16 cellular contexts compared by ENCODE assay signal in genomic region chr15:77606142-77607034, GRCh38. TPM values are rescaled to one million over a fixed set of nuclear protein-coding genes. Genes with fewer than 3 reads are reported as not detected.
DNase-seq lines count a peak whose midpoint lies in the region; ATAC-seq, FAIRE-seq and TF ChIP-seq lines count a peak whose summit lies in the region.
"Had no signal": no experiment of that assay in that cellular context is flagged by ENCODE, and none has a peak within 500 bp of the region (broad histone marks: within the 10 kb centered on the region; RNA-seq: fewer than 3 reads in every experiment).

No MANE protein-coding gene starts in this region.

- no peak for TF ChIP-seq POLR2A in K562 (conservative IDR thresholded peaks at IDR 0.05)
- no peak for TF ChIP-seq POLR2A in uterus (IDR thresholded peaks at IDR 0.05)

- peaks cover 0 to 11% (median 0%) of the 10 kb centered on the region in 7 donors for H3K27me3 ChIP-seq in heart right ventricle
- H3K27me3 ChIP-seq in right atrium auricular region: no peaks in the 10 kb centered on the region
- no peaks in the 10 kb centered on the region for H3K27me3 ChIP-seq in K562 (ENCODE audit: control insufficient read depth in 2 of 2, insufficient read depth in 2 of 2, low read length in 2 of 2)
- H3K27me3 ChIP-seq in layer of hippocampus (ENCODE audit: control insufficient read depth, insufficient read depth, low read length): no peaks in the 10 kb centered on the region
- H3K27me3 ChIP-seq in uterus: no peaks in the 10 kb centered on the region
- H3K27me3 ChIP-seq: thyroid gland had no signal

- H3K36me3 ChIP-seq in heart right ventricle (no peaks in the 10 kb centered on the region), right atrium auricular region (no peaks in the 10 kb centered on the region), K562 (ENCODE audit: control insufficient read depth, insufficient read depth, low read length) (no peaks in the 10 kb centered on the region), uterus (no peaks in the 10 kb centered on the region)
- H3K36me3 ChIP-seq: thyroid gland had no signal

- 69 to 76% methylated on average over 16 of the region's 16 CpGs for WGBS in heart right ventricle, 2 donors
- WGBS in K562 (ENCODE audit: insufficient coverage, low coverage, missing lambda C conversion rate): 63% methylated on average over 15 of the region's 16 CpGs

- H3K4me2 ChIP-seq in K562 (ENCODE audit: insufficient read depth, low read length): peak overlapping the region; percentile 33; the same call in 1 of the 2 replicates

- H3K9me3 ChIP-seq in heart right ventricle: no peaks in the 10 kb centered on the region
- no peaks in the 10 kb centered on the region for H3K9me3 ChIP-seq in right atrium auricular region
- no peaks in the 10 kb centered on the region for H3K9me3 ChIP-seq in K562 (replicated peaks; ENCODE audit: control insufficient read depth, insufficient read depth, low read depth, low read length)
- no peaks in the 10 kb centered on the region for H3K9me3 ChIP-seq in uterus
- H3K9me3 ChIP-seq: thyroid gland had no signal

- H4K20me1 ChIP-seq in K562 (replicated peaks; ENCODE audit: control insufficient read depth, insufficient read depth, low read length): no peaks in the 10 kb centered on the region

- no peak overlapping the region for H3K4me3 ChIP-seq in heart right ventricle
- H3K4me3 ChIP-seq in right atrium auricular region: no peak overlapping the region
- H3K4me3 ChIP-seq in K562: no peak overlapping the region
- H3K4me3 ChIP-seq in uterus: no peak overlapping the region
- H3K4me3 ChIP-seq: thyroid gland had no signal

- no peak for TF ChIP-seq CTCF in heart right ventricle (IDR thresholded peaks at IDR 0.05)
- TF ChIP-seq CTCF in right atrium auricular region (IDR thresholded peaks at IDR 0.05): no peak
- no peak for TF ChIP-seq CTCF in K562 (IDR thresholded peaks at IDR 0.05 in 2 of 3, conservative IDR thresholded peaks at IDR 0.05 in 1 of 3; ENCODE audit: insufficient read depth in 2 of 3, low read depth in 1 of 3, low read length in 3 of 3)
- no peak for TF ChIP-seq CTCF in uterus (IDR thresholded peaks at IDR 0.05)

- no peaks in the 10 kb centered on the region for H3K79me2 ChIP-seq in K562 (ENCODE audit: control insufficient read depth, insufficient read depth, low read length)

- no peaks in the 10 kb centered on the region for H3K9me1 ChIP-seq in K562 (ENCODE audit: control insufficient read depth, insufficient read depth, low read length)

- H3K4me1 ChIP-seq in heart right ventricle (peaks cover 4 to 29% (median 12%) of the 10 kb centered on the region in 9 donors), right atrium auricular region (peaks cover 0 to 8% of the 10 kb centered on the region in 2 donors), K562 (replicated peaks in 1 of 2; ENCODE audit: control insufficient read depth in 2 of 2, insufficient read depth in 2 of 2, low read length in 2 of 2) (peaks cover 36 to 43% of the 10 kb centered on the region in 2 experiments), uterus (peaks cover 0 to 12% of the 10 kb centered on the region in 2 donors)
- H3K4me1 ChIP-seq: thyroid gland had no signal

- FAIRE-seq in K562 (lab: Jason Lieb, UNC): no peak
- FAIRE-seq: D721Med, endometrium had no signal

- H3K9ac ChIP-seq in K562 (ENCODE audit: insufficient read depth in 1 of 2, low read depth in 2 of 2, low read length in 2 of 2): peak overlapping the region; percentile 23 to 53; a peak in 1 of 4 replicates

- peak overlapping the region in 8 of 10 donors; percentile 22 to 63 (median 59) for H3K27ac ChIP-seq in heart right ventricle
- peak overlapping the region in 1 of 2 donors; percentile 27 for H3K27ac ChIP-seq in right atrium auricular region
- peak overlapping the region; percentile 39; the same call in 1 of the 3 replicates for H3K27ac ChIP-seq in K562 (ENCODE audit: extremely low read depth, low read depth, low read length)
- H3K27ac ChIP-seq in layer of hippocampus (ENCODE audit: low read depth, low read length): peak overlapping the region; percentile 72
- peak overlapping the region; percentile 43 to 45 for H3K27ac ChIP-seq in uterus
- H3K27ac ChIP-seq: thyroid gland had no signal

- in situ Hi-C loops in K562 (cut with MboI): no loop called here

- TF ChIP-seq RAD21 in K562 (CRISPR knock-in tag; conservative IDR thresholded peaks at IDR 0.05 in 1 of 2, IDR thresholded peaks at IDR 0.05 in 1 of 2): no peak

- peak overlapping the region; percentile 81 for H2AFZ ChIP-seq in K562 (ENCODE audit: low read depth, low read length)

- DNase-seq in heart right ventricle: no peak
- DNase-seq in right atrium auricular region (ENCODE audit: low spot score): no peak
- DNase-seq in K562 (ENCODE audit: extremely low read depth in 1 of 4, low spot score in 3 of 4): peak in 3 of 4 experiments; percentile 36 to 43 (median 39)
- no peak for DNase-seq in uterus
- DNase-seq in head of caudate nucleus: no peak
- DNase-seq: activated CD4-positive, alpha-beta memory T cell treated with anti-CD3 and anti-CD28 coated beads for 36 hours; NCI-H1105; NCI-H446 treated with DMSO at 0.1 percent for 48 hours; stimulated activated CD4-positive, alpha-beta T cell treated with anti-CD3 and anti-CD28 coated beads, Interleukin-15, amount 100 ng/mL, for 24 hours; thyroid gland had no signal

- CTCF ChIA-PET in K562 (lab: Yijun Ruan, JAX; ENCODE audit: low intra/inter-chr PET ratio): no interaction called here

- POLR2A ChIA-PET in K562 (lab: Yijun Ruan, JAX): interaction anchor here (0.6 to 1.5 kb wide), 3 partner anchors 10 to 1041 kb away, joined by 3 to 8 read pairs (median 3); no protein-coding TSS in a partner anchor

- intact Hi-C loops in heart right ventricle (cut with DNase I) (no loop called here), K562 (cut with micrococcal nuclease) (no loop called here), uterus (cut with DNase I; ENCODE audit: low total_unique reads) (no loop called here), head of caudate nucleus (cut with DNase I) (no loop called here)

- ATAC-seq in heart right ventricle (peak in 3 of 8 donors; percentile 18 to 35 (median 21)), K562 (peak; percentile 19; the same call in 2 of the 3 replicates), GM18907 (IDR thresholded peaks at IDR 0.05; ENCODE audit: unreplicated experiment) (no peak), HG02938 (IDR thresholded peaks at IDR 0.05; ENCODE audit: unreplicated experiment) (no peak)

- BruUV-seq in K562 (replicated peaks; lab: Mats Ljungman, UMichigan): no TSS peak

- TF ChIP-seq EP300 in K562 (IDR thresholded peaks at IDR 0.05; ENCODE audit: low read length): no peak

TF ChIP-seq in K562, 482 proteins besides CTCF, POLR2A, EP300 and RAD21 (continues in another document):
- TF ChIP-seq ZNF316 (IDR thresholded peaks at IDR 0.05) (peak; percentile 72), C11orf30 (IDR thresholded peaks at IDR 0.05; ENCODE audit: low read depth) (peak; percentile 53; the same call in 1 of the 2 replicates), ZNF592 (IDR thresholded peaks at IDR 0.05) (peak; percentile 29; the same call in 1 of the 2 replicates)

RNA-seq across cellular contexts. Expression of gene LINGO1, which starts 26.3 kb away (rescaled TPM):
- total RNA-seq in heart right ventricle: 1 to 10 TPM in 7 of 10 donors, under 1 TPM in 3; 0.70 to 2.2 (median 1.3) TPM
- 1 to 10 TPM; 1.3 to 2.7 TPM for polyA plus RNA-seq in heart right ventricle
- 1 to 10 TPM; 7.0 to 9.4 TPM for total RNA-seq in right atrium auricular region
- 11.5 and 26.9 TPM in 2 replicates for total RNA-seq in K562 (2011; cell fraction: chromatin; rRNA removed; ENCODE audit: low replicate concordance)
- 18.7 and 19.2 TPM in 2 replicates for total RNA-seq in K562 (2011; cell fraction: nucleolus; rRNA removed)
- total RNA-seq in K562 (2011; cell fraction: nucleoplasm; rRNA removed): 24.1 and 38.6 TPM in 2 replicates
- 2.1 and 3.3 TPM in 2 replicates for total RNA-seq in K562 (2014; rRNA removed)
- total RNA-seq in K562 (2014; rRNA removed; fragmentation: Illumina TruSeq; extraction: Trizol): 0.65 and 0.73 TPM in 2 replicates
- total RNA-seq in K562 (2015; rRNA removed; fragmentation: Illumina TruSeq; extraction: Trizol): 2.0 TPM in 2 replicates
- 14.3 and 14.8 TPM in 2 replicates for total RNA-seq in K562 (2021)
- 12.4 and 19.4 TPM in 2 replicates for polyA plus RNA-seq in K562 (2011; rRNA removed)
- 14.2 and 25.6 TPM in 2 replicates for polyA plus RNA-seq in K562 (2011; cell fraction: cytosol; rRNA removed)
- 10.6 and 19.2 TPM in 2 replicates for polyA plus RNA-seq in K562 (2011; cell fraction: nucleus; rRNA removed)
- 8.0 and 8.2 TPM in 2 replicates for polyA plus RNA-seq in K562 (2012)
- 15.3 and 19.0 TPM in 2 replicates for polyA plus RNA-seq in K562 (2014; fragmentation: Illumina TruSeq; extraction: Trizol)
- polyA plus RNA-seq in K562 (2014; fragmentation: Nextera tagmentation; extraction: Ambion mirVana): under 1 TPM; 0.07 to 0.08 TPM
- polyA plus RNA-seq in K562 (2014; rRNA removed): 8.1 and 9.3 TPM in 2 replicates
- 5.8 and 8.8 TPM in 2 replicates for polyA minus RNA-seq in K562 (2011; rRNA and poly(A)+ RNA removed)
- polyA minus RNA-seq in K562 (2011; cell fraction: cytosol; rRNA and poly(A)+ RNA removed): 14.6 and 15.2 TPM in 2 replicates
- 3.4 and 3.8 TPM in 2 replicates for polyA minus RNA-seq in K562 (2011; cell fraction: nucleus; rRNA and poly(A)+ RNA removed)
- 1 to 10 TPM in 2 of 4 donors, under 1 TPM in 1, not detected in 1; 0.26 to 9.6 (median 8.4) TPM for total RNA-seq in uterus
- total RNA-seq: activated CD4-positive, alpha-beta memory T cell treated with anti-CD3 and anti-CD28 coated beads for 36 hours; activated T-helper 2 cell treated with anti-CD3 and anti-CD28 coated beads, Interferon-gamma antibody, Interleukin-2, Interleukin-4, amounts not matched to agents 10 μg/mL and 5 μg/mL and 100 μg/mL, durations not matched to agents 14 hours and 24 hours and 36 hours had no signal

Comparison
In these comparisons a context has a peak if more than half of its experiments do, and no peak if none do; other contexts are left out.
1. DNase-seq: peak in K562 (3 of 4); none in heart right ventricle (0 of 2), right atrium auricular region (single experiment), uterus (0 of 2) and head of caudate nucleus (0 of 42).